In genomic region chr3:78641703-78642102, GRCh38 we compare ENCODE assay signal across 25 cellular contexts.
"Had no signal": no experiment of that assay in that cellular context is flagged by ENCODE, and none has a peak within 500 bp of the region (broad histone marks: within the 10 kb centered on the region; RNA-seq: fewer than 3 reads in every experiment).

No MANE protein-coding gene starts in this region.

- H3K4me1 ChIP-seq: testis, vagina had no signal

- H3K9me3 ChIP-seq: left ventricle myocardium inferior, mucosa of descending colon, ovary, stomach, testis, thyroid gland, transverse colon, upper lobe of left lung, vagina had no signal

- H3K27ac ChIP-seq: left ventricle myocardium inferior, ovary, skin epidermis, stomach, testis, thyroid gland, transverse colon, upper lobe of left lung, vagina had no signal

- FAIRE-seq: kidney had no signal

- H3K27me3 ChIP-seq: ovary, stomach, testis, thyroid gland, transverse colon, upper lobe of left lung, vagina had no signal

- ATAC-seq: left colon; mucosa of descending colon; naive thymus-derived CD4-positive, alpha-beta T cell; natural killer cell treated with Interleukin-12 subunit alpha and Interleukin-12 subunit beta and Interleukin-15 and Interleukin-18, amount 100 ng/mL, for 72 hours; right cardiac atrium; sciatic nerve; stimulated activated naive B cell treated with anti-CD40 and anti-IgM and Interleukin-4, amounts not matched to agents 10 μg/mL and 1 μg/mL and 100 μg/mL, for 72 hours; stimulated activated naive CD8-positive, alpha-beta T cell treated with anti-CD3 and anti-CD28 coated beads, Interleukin-15, Interleukin-2, amounts not matched to agents 100 U/mL and 50 U/mL, for 24 hours had no signal

- DNase-seq: kidney; left colon; left ventricle myocardium inferior; midbrain; mucosa of descending colon; naive thymus-derived CD4-positive, alpha-beta T cell; ovary; retina; right cardiac atrium; stimulated activated CD4-positive, alpha-beta T cell treated with anti-CD3 and anti-CD28 coated beads, Interleukin-12 subunit alpha, Interleukin-12 subunit beta, amount 100 ng/mL, for 4 hours; stimulated activated CD4-positive, alpha-beta T cell treated with anti-CD3 and anti-CD28 coated beads, Interleukin-15, amount 100 ng/mL, for 24 hours; stimulated activated CD4-positive, alpha-beta T cell treated with anti-CD3 and anti-CD28 coated beads, Interleukin-2, amount 100 ng/mL, for 24 hours; stimulated activated CD4-positive, alpha-beta T cell treated with anti-CD3 and anti-CD28 coated beads, Interleukin-4, amount 100 ng/mL, for 1 hour; stimulated activated naive B cell treated with anti-CD40 and anti-IgM and Interleukin-4, amounts not matched to agents 10 μg/mL and 1 μg/mL and 100 μg/mL, for 72 hours; stimulated activated naive CD8-positive, alpha-beta T cell treated with anti-CD3 and anti-CD28 coated beads, Interleukin-15, Interleukin-2, amounts not matched to agents 100 U/mL and 50 U/mL, for 24 hours; stomach; testis; thyroid gland; transverse colon; upper lobe of left lung had no signal

- H3K36me3 ChIP-seq: left ventricle myocardium inferior, ovary, thyroid gland, transverse colon, upper lobe of left lung had no signal

- H3K4me3 ChIP-seq: left ventricle myocardium inferior, lung, mucosa of descending colon, ovary, skin epidermis, stomach, testis, thyroid gland, transverse colon, upper lobe of left lung, vagina had no signal
